In genomic region chr11:34358258-34358665, GRCh38 we compare ENCODE assay signal across 8 cellular contexts. TPM values are rescaled to one million over a fixed set of nuclear protein-coding genes. Genes with fewer than 3 reads are reported as not detected.
DNase-seq lines count a peak whose midpoint lies in the region; ATAC-seq and TF ChIP-seq lines count a peak whose summit lies in the region.

No MANE protein-coding gene starts in this region.

- H2BK12ac ChIP-seq in mesenchymal stem cell (ENCODE audit: low read length in 2 of 2) = no peak overlapping the region

- no peaks in the 10 kb centered on the region for H3K27me3 ChIP-seq in ACC112 (ENCODE audit: insufficient read depth, low read length)
- H3K27me3 ChIP-seq in RWPE2 (ENCODE audit: insufficient read depth, poor library complexity, severe bottlenecking) = no peaks in the 10 kb centered on the region
- H3K27me3 ChIP-seq in ectodermal cell (ENCODE audit: control insufficient read depth, insufficient read depth, low read length, poor library complexity, severe bottlenecking) = peaks cover 44% of the 10 kb centered on the region
- H3K27me3 ChIP-seq in mesenchymal stem cell (ENCODE audit: control insufficient read depth in 1 of 2, insufficient read depth in 1 of 2, low read length in 2 of 2) = peaks cover 0 to 10% of the 10 kb centered on the region in 2 experiments
- no peaks in the 10 kb centered on the region for H3K27me3 ChIP-seq in thyroid gland

- H3K4me3 ChIP-seq in ACC112 (ENCODE audit: low read depth, low read length) (peak overlapping the region; percentile 74), RWPE2 (ENCODE audit: severe bottlenecking) (peak overlapping the region; percentile 37), ectodermal cell (ENCODE audit: insufficient read depth, low read depth, low read length) (peak overlapping the region; percentile 50), mesenchymal stem cell (ENCODE audit: insufficient read depth in 1 of 2, low read depth in 1 of 2, low read length in 2 of 2) (peak overlapping the region; percentile 35 to 80), thyroid gland (replicated peaks in 1 of 3) (peak overlapping the region in 2 of 3 donors; percentile 2 to 34)

- no peaks in the 10 kb centered on the region for H3K36me3 ChIP-seq in ACC112 (ENCODE audit: insufficient read depth, low read length)
- no peaks in the 10 kb centered on the region for H3K36me3 ChIP-seq in RWPE2 (ENCODE audit: low read depth)
- H3K36me3 ChIP-seq in ectodermal cell (ENCODE audit: control insufficient read depth, insufficient read depth, low read length) = no peaks in the 10 kb centered on the region
- H3K36me3 ChIP-seq in mesenchymal stem cell (ENCODE audit: control insufficient read depth in 1 of 2, insufficient read depth in 2 of 2, low read depth in 1 of 2, low read length in 2 of 2) = no peaks in the 10 kb centered on the region
- H3K36me3 ChIP-seq in thyroid gland = no peaks in the 10 kb centered on the region

- H3K23ac ChIP-seq in mesenchymal stem cell (ENCODE audit: low read length in 2 of 2) = no peak overlapping the region

- ATAC-seq in RWPE2 (ENCODE audit: low read depth) = peak; percentile 48

- peaks cover 28% of the 10 kb centered on the region for H3K79me2 ChIP-seq in ACC112 (ENCODE audit: control insufficient read depth, insufficient read depth, low read length, unreplicated experiment)

- no peak overlapping the region for H3K4ac ChIP-seq in mesenchymal stem cell (ENCODE audit: low read depth in 1 of 2, low read length in 2 of 2)

- intact Hi-C loops in thyroid gland (cut with DNase I) = loop anchor here (2.0 kb wide), 1 partner anchor 361 kb away; no protein-coding TSS in a partner anchor

- H3K14ac ChIP-seq in mesenchymal stem cell (ENCODE audit: low read length in 2 of 2) = no peak overlapping the region

- TF ChIP-seq POLR2A in thyroid gland (IDR thresholded peaks at IDR 0.05) = no peak

- peak overlapping the region; percentile 65 for H3K9ac ChIP-seq in mesenchymal stem cell (ENCODE audit: low read length)

- H2BK120ac ChIP-seq in mesenchymal stem cell (ENCODE audit: low read depth, low read length) = no peak overlapping the region

- H3K9me3 ChIP-seq in RWPE2 (ENCODE audit: severe bottlenecking) (no peaks in the 10 kb centered on the region), ectodermal cell (ENCODE audit: control insufficient read depth, low read length) (no peaks in the 10 kb centered on the region), mesenchymal stem cell (ENCODE audit: control insufficient read depth, low read length) (no peaks in the 10 kb centered on the region), thyroid gland (no peaks in the 10 kb centered on the region)

- no peak overlapping the region for H4K8ac ChIP-seq in mesenchymal stem cell (ENCODE audit: low read length)

- no peak overlapping the region for H2BK5ac ChIP-seq in mesenchymal stem cell (ENCODE audit: low read depth, low read length, poor library complexity, severe bottlenecking)

- H3K4me2 ChIP-seq in mesenchymal stem cell (ENCODE audit: low read length, poor library complexity, severe bottlenecking) = peak overlapping the region; percentile 94

- H3K27ac ChIP-seq in ACC112 (ENCODE audit: low read depth, low read length) = no peak overlapping the region
- H3K27ac ChIP-seq in RWPE2 (ENCODE audit: poor library complexity, severe bottlenecking) = peak overlapping the region; percentile 67
- no peak overlapping the region for H3K27ac ChIP-seq in ectodermal cell (ENCODE audit: insufficient read depth, low read depth, low read length, poor library complexity, severe bottlenecking)
- H3K27ac ChIP-seq in mesenchymal stem cell (ENCODE audit: low read length, poor library complexity, severe bottlenecking) = no peak overlapping the region
- H3K27ac ChIP-seq in thyroid gland = peak overlapping the region in 2 of 3 donors; percentile 47 to 75

- DNase-seq in GM10266 (ENCODE audit: extremely low spot score) (peak; percentile 35), HuH-7.5 (ENCODE audit: low spot score) (peak; percentile 41), RWPE2 (ENCODE audit: low spot score) (peak; percentile 80), mesenchymal stem cell (peak; percentile 61), thyroid gland (peak; percentile 61 to 67)
- no peak for DNase-seq in stimulated activated CD4-positive, alpha-beta T cell treated with anti-CD3 and anti-CD28 coated beads, Interleukin-2, amount 100 ng/mL, for 48 hours

- no peak overlapping the region for H4K91ac ChIP-seq in mesenchymal stem cell (ENCODE audit: low read length)

- 0% methylated on average over 21 to 23 of the region's 23 CpGs for WGBS in ectodermal cell, 2 experiments
- WGBS in mesenchymal stem cell = 0% methylated on average over 8 of the region's 23 CpGs
- 1 to 2% methylated on average over 17 to 19 of the region's 23 CpGs for WGBS in thyroid gland, 2 donors

- H3K4me1 ChIP-seq in ACC112 (ENCODE audit: control insufficient read depth, insufficient read depth, low read length, unreplicated experiment) (peaks cover 20% of the 10 kb centered on the region), RWPE2 (ENCODE audit: insufficient read depth, poor library complexity, severe bottlenecking) (no peaks in the 10 kb centered on the region), ectodermal cell (ENCODE audit: control insufficient read depth, insufficient read depth, low read length) (peaks cover 6% of the 10 kb centered on the region), mesenchymal stem cell (ENCODE audit: control insufficient read depth, insufficient read depth, low read depth, low read length) (peaks cover 19% of the 10 kb centered on the region), thyroid gland (peaks cover 15 to 20% of the 10 kb centered on the region in 2 donors)

- no peak overlapping the region for H2BK15ac ChIP-seq in mesenchymal stem cell (ENCODE audit: low read depth, poor library complexity, severe bottlenecking)

- H2AK5ac ChIP-seq in mesenchymal stem cell (ENCODE audit: low read length, severe bottlenecking) = no peak overlapping the region

- no peak overlapping the region for H3K18ac ChIP-seq in mesenchymal stem cell (ENCODE audit: low read depth in 1 of 2, low read length in 2 of 2)

- H2AFZ ChIP-seq in ACC112 (ENCODE audit: low read length, unreplicated experiment) (peak overlapping the region; percentile 2), mesenchymal stem cell (ENCODE audit: low read depth, low read length) (no peak overlapping the region)

- TF ChIP-seq CTCF in GM10266 (IDR thresholded peaks at IDR 0.05; ENCODE audit: control insufficient read depth, insufficient read depth, low read depth, missing control alignments) = no peak
- no peak for TF ChIP-seq CTCF in RWPE2 (IDR thresholded peaks at IDR 0.05; ENCODE audit: poor library complexity, severe bottlenecking)
- no peak for TF ChIP-seq CTCF in thyroid gland (IDR thresholded peaks at IDR 0.05)

- H3K79me1 ChIP-seq in mesenchymal stem cell (replicated peaks; ENCODE audit: low read length, poor library complexity, severe bottlenecking) = peaks cover 5% of the 10 kb centered on the region

RNA-seq across cellular contexts. Expression of gene ABTB2, which starts 0.5 kb away (rescaled TPM):
- polyA plus RNA-seq in ectodermal cell (2013, experiment 1 of 4) = 1.3 TPM
- polyA plus RNA-seq in ectodermal cell (2013, experiment 2 of 4) = 1.00 TPM
- 0.80 TPM for polyA plus RNA-seq in ectodermal cell (2013, experiment 3 of 4)
- 1.1 TPM for polyA plus RNA-seq in ectodermal cell (2013, experiment 4 of 4)
- 0.39 TPM for polyA plus RNA-seq in mesenchymal stem cell (2013, experiment 1 of 2)
- polyA plus RNA-seq in mesenchymal stem cell (2013, experiment 2 of 2) = 0.41 TPM
- total RNA-seq in thyroid gland = 1 to 10 TPM; 1.2 to 5.0 (median 3.3) TPM

Comparison
In these comparisons a context has a peak if more than half of its experiments do, and no peak if none do; other contexts are left out.
1. H3K27ac ChIP-seq: peak in RWPE2 (single experiment) and thyroid gland (2 of 3); none in ACC112 (single experiment), ectodermal cell (single experiment) and mesenchymal stem cell (single experiment).
2. H3K4me3 ChIP-seq: peak in every context shown above with its lines; median percentile 74 in ACC112; 58 in mesenchymal stem cell; 50 in ectodermal cell; 37 in RWPE2; 18 in thyroid gland.
3. DNase-seq: peak in GM10266 (single experiment), HuH-7.5 (single experiment), RWPE2 (single experiment), mesenchymal stem cell (single experiment) and thyroid gland (2 of 2); none in stimulated activated CD4-positive, alpha-beta T cell treated with anti-CD3 and anti-CD28 coated beads, Interleukin-2, amount 100 ng/mL, for 48 hours (0 of 2).